Comparison of ENCODE assay signal across 9 cellular contexts in the genomic region with DNA sequence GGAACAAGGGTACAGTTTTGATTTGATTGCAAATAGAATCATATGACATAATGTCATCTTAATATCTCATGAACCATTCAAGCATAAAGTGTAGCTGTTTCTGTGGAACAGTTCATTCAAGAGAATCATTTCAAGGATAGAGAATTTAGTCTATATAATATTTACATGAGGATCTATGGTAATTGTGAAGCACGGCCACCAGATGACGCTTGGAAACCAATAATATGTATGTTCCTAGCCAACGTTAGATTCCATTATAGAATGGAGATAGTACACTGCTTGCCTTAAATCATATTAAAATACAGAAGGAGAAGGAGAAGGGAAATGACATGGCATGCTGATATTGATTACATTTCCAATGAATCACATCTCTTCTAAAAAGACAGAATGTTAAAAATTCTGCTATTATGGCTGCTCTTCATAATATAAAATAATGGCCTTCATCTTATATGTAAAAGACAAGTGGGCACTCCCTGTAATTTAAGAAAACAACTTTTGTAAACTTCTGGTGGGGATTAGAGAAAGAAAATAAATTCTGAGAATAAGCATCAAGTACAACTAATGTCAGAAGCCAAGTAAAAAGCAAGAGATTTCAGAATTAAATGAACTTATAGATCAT.
DNase-seq lines count a peak whose midpoint lies in the region; ATAC-seq and TF ChIP-seq lines count a peak whose summit lies in the region.
"Had no signal": no experiment of that assay in that cellular context is flagged by ENCODE, and none has a peak within 500 bp of the region (broad histone marks: within the 10 kb centered on the region; RNA-seq: fewer than 3 reads in every experiment).

No MANE protein-coding gene starts in this region.

- no peak for ATAC-seq in HCT116
- ATAC-seq in HG03175 (IDR thresholded peaks at IDR 0.05; ENCODE audit: unreplicated experiment), result no peak

- H3K9me2 ChIP-seq in HCT116 (ENCODE audit: insufficient read depth), result no peaks in the 10 kb centered on the region

- H3K4me1 ChIP-seq in HCT116 (ENCODE audit: control insufficient read depth in 1 of 2, insufficient read depth in 2 of 2, low read length in 2 of 2), result no peaks in the 10 kb centered on the region

- H3K36me3 ChIP-seq in HCT116 (ENCODE audit: control insufficient read depth in 1 of 2, insufficient read depth in 2 of 2, low read length in 2 of 2), result no peaks in the 10 kb centered on the region

- H2AFZ ChIP-seq in HCT116 (ENCODE audit: low read depth, low read length, poor library complexity, severe bottlenecking), result no peak overlapping the region

- TF ChIP-seq POLR2A in HCT116 (IDR thresholded peaks at IDR 0.05; ENCODE audit: borderline replicate concordance, extremely low read depth, insufficient read depth, insufficient read length), result no peak

- no peak overlapping the region for H3K9ac ChIP-seq in HCT116 (ENCODE audit: low read length)

- no peak overlapping the region for H3K4me2 ChIP-seq in HCT116 (ENCODE audit: low read length)

- RAD21 ChIA-PET in HCT116 (lab: Charles Lee; ENCODE audit: low non-redundant PET in 1 of 2, low total read pairs in 2 of 2, uncharacterized antibody in 2 of 2, unreplicated experiment in 2 of 2), result no interaction called here

- no peaks in the 10 kb centered on the region for H3K9me3 ChIP-seq in AG04450 (ENCODE audit: control insufficient read depth, insufficient read depth, low read length)
- H3K9me3 ChIP-seq in HCT116 (ENCODE audit: control insufficient read depth in 1 of 2, insufficient read depth in 1 of 2, low read depth in 1 of 2, low read length in 2 of 2), result no peaks in the 10 kb centered on the region

- no TSS peak for BruUV-seq in HCT116 (replicated peaks; lab: Mats Ljungman, UMichigan)

- intact Hi-C loops in HCT116 (cut with micrococcal nuclease), result loop anchor here (1.0 to 5.0 kb wide), 3 partner anchors 825 to 1164 kb away; no protein-coding TSS in a partner anchor

- peak; percentile 71 for TF ChIP-seq CTCF in AG04450 (IDR thresholded peaks at IDR 0.05; ENCODE audit: low read depth, low read length)
- peak; percentile 13 to 53 (median 19); a peak in 4 of 6 replicates for TF ChIP-seq CTCF in HCT116 (IDR thresholded peaks at IDR 0.05 in 2 of 3, conservative IDR thresholded peaks at IDR 0.05 in 1 of 3; ENCODE audit: borderline replicate concordance in 1 of 3, insufficient read depth in 1 of 3, low read depth in 2 of 3, low read length in 2 of 3)
- TF ChIP-seq CTCF in fibroblast of mammary gland (conservative IDR thresholded peaks at IDR 0.05; ENCODE audit: control insufficient read depth, insufficient read depth, low read depth, low read length), result peak; percentile 40

- POLR2A ChIA-PET in AG04450 (lab: Yijun Ruan, JAX), result no interaction called here
- POLR2A ChIA-PET in HCT116 (lab: Charles Lee), result no interaction called here

- H3K27ac ChIP-seq in AG04450 (ENCODE audit: low read depth, low read length) (no peak overlapping the region), HCT116 (ENCODE audit: low read depth, low read length) (no peak overlapping the region)

- no peaks in the 10 kb centered on the region for H4K20me1 ChIP-seq in HCT116 (ENCODE audit: insufficient read depth)

- no peaks in the 10 kb centered on the region for H3K79me2 ChIP-seq in HCT116 (ENCODE audit: insufficient read depth, low read length)

- CTCF ChIA-PET in AG04450 (lab: Charles Lee) (interaction anchor here (0.8 to 3.4 kb wide), 7 partner anchors 12 to 1193 kb away, joined by 3 to 22 read pairs (median 3); no protein-coding TSS in a partner anchor), HCT116 (lab: Charles Lee) (no interaction called here)

- DNase-seq in AG04450 (ENCODE audit: low read depth, low spot score) (no peak), HCT116 (ENCODE audit: low read depth, low spot score) (no peak), NCI-H82 (lab: John Stamatoyannopoulos, UW) (peak; percentile 80), fibroblast of mammary gland (ENCODE audit: low read depth) (peak; percentile 38), globus pallidus (ENCODE audit: low spot score) (no peak), activated gamma-delta T cell treated with Interleukin-2 at 50 U/mL for 16 hours (no peak)
- no peak for DNase-seq in activated CD8-positive, alpha-beta memory T cell treated with anti-CD3 and anti-CD28 coated beads, Interleukin-2, amount 50 U/mL, for 48 hours
- DNase-seq: activated CD4-positive, alpha-beta memory T cell treated with anti-CD3 and anti-CD28 coated beads, Interleukin-2, amount 10 ng/mL, durations not matched to agents 7 days and 5 days had no signal

- no peak overlapping the region for H3K4me3 ChIP-seq in AG04450 (ENCODE audit: low read depth, low read length)
- no peak overlapping the region for H3K4me3 ChIP-seq in HCT116 (replicated peaks in 1 of 2; ENCODE audit: low read depth in 1 of 2, low read length in 2 of 2)
- no peak overlapping the region for H3K4me3 ChIP-seq in fibroblast of mammary gland (ENCODE audit: control insufficient read depth, low read depth, low read length)

- H3K27me3 ChIP-seq in AG04450 (ENCODE audit: control insufficient read depth, insufficient read depth, low read length) (no peaks in the 10 kb centered on the region), HCT116 (ENCODE audit: insufficient read depth, low read length) (no peaks in the 10 kb centered on the region)

- TF ChIP-seq RAD21 in HCT116 (IDR thresholded peaks at IDR 0.05; ENCODE audit: low read depth), result peak; percentile 67

TF ChIP-seq in HCT116, 20 proteins besides CTCF, POLR2A, EP300 and RAD21:
- TF ChIP-seq SP1 (IDR thresholded peaks at IDR 0.05; ENCODE audit: low read depth) (no peak), CEBPB (IDR thresholded peaks at IDR 0.05; ENCODE audit: low read depth) (no peak), MAX (IDR thresholded peaks at IDR 0.05) (no peak), FOSL1 (IDR thresholded peaks at IDR 0.05; ENCODE audit: low read depth) (no peak), SIN3A (IDR thresholded peaks at IDR 0.05; ENCODE audit: low read depth) (no peak), POLR2AphosphoS5 (IDR thresholded peaks at IDR 0.05; ENCODE audit: low read depth, low read length) (no peak), TCF7L2 (IDR thresholded peaks at IDR 0.05; ENCODE audit: borderline replicate concordance, extremely low read depth, insufficient read depth, insufficient read length) (no peak), SRF (IDR thresholded peaks at IDR 0.05; ENCODE audit: low read depth) (no peak), JUND (IDR thresholded peaks at IDR 0.05) (no peak), ATF3 (IDR thresholded peaks at IDR 0.05) (no peak), EGR1 (IDR thresholded peaks at IDR 0.05; ENCODE audit: low read depth) (no peak), REST (IDR thresholded peaks at IDR 0.05; ENCODE audit: low read depth) (no peak), EZH2 (IDR thresholded peaks at IDR 0.05) (no peak), YY1 (IDR thresholded peaks at IDR 0.05; ENCODE audit: extremely low read depth, insufficient replicate concordance, low read depth, low read length) (no peak), ELF1 (IDR thresholded peaks at IDR 0.05; ENCODE audit: borderline replicate concordance, low read depth) (no peak)

Comparison
In these comparisons a context has a peak if more than half of its experiments do, and no peak if none do; other contexts are left out.
1. DNase-seq: peak in NCI-H82 (single experiment) and fibroblast of mammary gland (single experiment); none in AG04450 (single experiment), HCT116 (single experiment), globus pallidus (single experiment), activated gamma-delta T cell treated with Interleukin-2 at 50 U/mL for 16 hours (single experiment) and activated CD8-positive, alpha-beta memory T cell treated with anti-CD3 and anti-CD28 coated beads, Interleukin-2, amount 50 U/mL, for 48 hours (single experiment).
2. CTCF ChIP-seq: peak in every context shown above with its lines; median percentile 71 in AG04450; 40 in fibroblast of mammary gland; 19 in HCT116.